Comparison of ENCODE assay signal across 1 cellular context in the genomic region with DNA sequence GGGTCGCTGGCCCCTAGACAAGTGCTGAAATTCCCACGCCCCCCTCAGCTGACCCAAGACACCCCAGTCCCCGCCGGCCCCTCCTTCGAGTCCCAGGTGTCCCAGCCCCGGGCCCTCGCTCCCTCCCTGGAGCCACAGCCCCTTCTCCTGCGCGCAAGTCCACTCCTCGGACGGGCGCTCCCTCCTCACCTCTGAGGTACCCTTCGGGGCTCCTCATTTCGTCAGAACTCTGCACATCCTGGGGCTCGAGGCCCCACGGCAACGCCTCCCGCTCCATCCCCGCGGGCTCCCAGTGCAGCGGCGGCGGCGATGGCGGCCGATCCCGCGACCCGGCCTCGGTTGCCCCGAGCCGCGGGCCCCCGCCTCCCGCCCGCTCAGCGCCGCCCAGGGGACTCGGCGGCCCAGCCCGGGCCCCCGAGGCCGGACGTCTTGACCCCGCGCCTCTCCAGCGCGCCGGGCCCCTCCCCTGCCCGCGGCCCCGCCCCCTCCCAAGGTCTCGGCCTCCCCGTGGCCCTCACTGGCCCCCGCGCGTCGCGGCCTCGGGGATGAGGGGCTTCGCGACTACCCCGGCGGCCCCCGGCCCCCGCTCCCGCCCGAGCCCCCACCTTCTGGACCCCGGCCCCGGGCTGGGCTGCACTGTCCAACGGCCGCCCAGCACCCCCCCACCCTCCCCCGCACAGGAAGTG.
A peak's percentile ranks its signal among the peaks of the same experiment; 100 is the strongest.
TF ChIP-seq lines count a peak whose summit lies in the region.

ZNF768 (minus strand) TSS at position 430 of the 686 bp plus-strand sequence; CDS start at position 277, 153 bp downstream.

TF ChIP-seq in HepG2, 621 proteins besides CTCF, POLR2A, EP300 and RAD21 (continued from another document and continues in another):
- TF ChIP-seq ZNF687 (CRISPR knock-in tag; IDR thresholded peaks at IDR 0.05) (no peak; the same call in 1 of the 2 replicates), ZBTB46 (CRISPR knock-in tag; IDR thresholded peaks at IDR 0.05; ENCODE audit: borderline replicate concordance) (no peak), SNRNP70 (IDR thresholded peaks at IDR 0.05; ENCODE audit: low read depth, low read length) (no peak), ZNF205 (CRISPR knock-in tag; IDR thresholded peaks at IDR 0.05) (0 out of 2 replicates have a peak, but pooled peaks have one; percentile 22), DNMT1 (CRISPR knock-in tag; IDR thresholded peaks at IDR 0.05) (no peak), PHF21A (CRISPR knock-in tag; IDR thresholded peaks at IDR 0.05) (no peak), ASH2L (IDR thresholded peaks at IDR 0.05; ENCODE audit: insufficient read length, low read depth, low read length) (no peak), JUND (CRISPR knock-in tag; IDR thresholded peaks at IDR 0.05) (no peak), SALL1 (CRISPR knock-in tag; IDR thresholded peaks at IDR 0.05) (peak; percentile 36; the same call in 1 of the 2 replicates), REPIN1 (CRISPR knock-in tag; IDR thresholded peaks at IDR 0.05; ENCODE audit: borderline replicate concordance, low read depth) (no peak; the same call in 1 of the 2 replicates), SMAD1 (CRISPR knock-in tag; IDR thresholded peaks at IDR 0.05; ENCODE audit: borderline replicate concordance, low read depth) (no peak), PHB2 (IDR thresholded peaks at IDR 0.05; ENCODE audit: partially characterized antibody) (no peak), HNRNPUL1 (IDR thresholded peaks at IDR 0.05; ENCODE audit: low read depth, low read length) (no peak), ZFP82 (CRISPR knock-in tag; IDR thresholded peaks at IDR 0.05; ENCODE audit: borderline replicate concordance) (no peak), ZNF775 (CRISPR knock-in tag; IDR thresholded peaks at IDR 0.05; ENCODE audit: borderline replicate concordance) (no peak), ZNF446 (CRISPR knock-in tag; IDR thresholded peaks at IDR 0.05) (no peak), FOSL2 (CRISPR knock-in tag; IDR thresholded peaks at IDR 0.05) (no peak), NR2C2 (CRISPR knock-in tag; IDR thresholded peaks at IDR 0.05; ENCODE audit: borderline replicate concordance) (peak; percentile 62; the same call in 1 of the 2 replicates), MXD1 (CRISPR knock-in tag; IDR thresholded peaks at IDR 0.05) (no peak), JDP2 (CRISPR knock-in tag; IDR thresholded peaks at IDR 0.05; ENCODE audit: borderline replicate concordance) (no peak; the same call in 1 of the 2 replicates), ZNF546 (CRISPR knock-in tag; conservative IDR thresholded peaks at IDR 0.05) (no peak), SATB2 (CRISPR knock-in tag; IDR thresholded peaks at IDR 0.05) (no peak), GATA4 (IDR thresholded peaks at IDR 0.05; ENCODE audit: borderline replicate concordance, low read depth) (no peak; the same call in 1 of the 2 replicates), MIXL1 (CRISPR knock-in tag; IDR thresholded peaks at IDR 0.05) (no peak), PAWR (CRISPR knock-in tag; IDR thresholded peaks at IDR 0.05; ENCODE audit: borderline replicate concordance) (no peak), BRCA1 (CRISPR knock-in tag; IDR thresholded peaks at IDR 0.05) (no peak), ZNF224 (CRISPR knock-in tag; IDR thresholded peaks at IDR 0.05) (no peak), ZNF543 (CRISPR knock-in tag; IDR thresholded peaks at IDR 0.05) (0 out of 2 replicates have a peak, but pooled peaks have one; percentile 21), ZNF674 (CRISPR knock-in tag; IDR thresholded peaks at IDR 0.05; ENCODE audit: low read depth) (no peak), ZBTB38 (CRISPR knock-in tag; IDR thresholded peaks at IDR 0.05) (peak; percentile 41; the same call in 1 of the 2 replicates), HOXA9 (CRISPR knock-in tag; IDR thresholded peaks at IDR 0.05; ENCODE audit: borderline replicate concordance) (peak; percentile 74; the same call in 1 of the 2 replicates), ZFP90 (CRISPR knock-in tag; IDR thresholded peaks at IDR 0.05; ENCODE audit: borderline replicate concordance) (no peak), ZNF598 (CRISPR knock-in tag; IDR thresholded peaks at IDR 0.05; ENCODE audit: borderline replicate concordance) (no peak), ZNF660 (CRISPR knock-in tag; IDR thresholded peaks at IDR 0.05; ENCODE audit: borderline replicate concordance, low read depth) (no peak), ZNF883 (CRISPR knock-in tag; IDR thresholded peaks at IDR 0.05; ENCODE audit: not compliant biosample characterization) (no peak), HDAC1 (CRISPR knock-in tag; IDR thresholded peaks at IDR 0.05) (no peak), ZNF431 (CRISPR knock-in tag; IDR thresholded peaks at IDR 0.05; ENCODE audit: borderline replicate concordance, low read depth) (no peak), BHLHE40 (IDR thresholded peaks at IDR 0.05; ENCODE audit: low read length) (no peak), ZNF782 (CRISPR knock-in tag; IDR thresholded peaks at IDR 0.05; ENCODE audit: borderline replicate concordance) (no peak), ZNF329 (CRISPR knock-in tag; IDR thresholded peaks at IDR 0.05; ENCODE audit: low read depth) (peak; percentile 27; the same call in 1 of the 2 replicates), ISL2 (CRISPR knock-in tag; IDR thresholded peaks at IDR 0.05) (0 out of 2 replicates have a peak, but pooled peaks have one; percentile 16), ONECUT2 (CRISPR knock-in tag; IDR thresholded peaks at IDR 0.05) (no peak), MTA1 (CRISPR knock-in tag; IDR thresholded peaks at IDR 0.05; ENCODE audit: borderline replicate concordance) (0 out of 2 replicates have a peak, but pooled peaks have one; percentile 51)
- TF ChIP-seq, protein P1, sequence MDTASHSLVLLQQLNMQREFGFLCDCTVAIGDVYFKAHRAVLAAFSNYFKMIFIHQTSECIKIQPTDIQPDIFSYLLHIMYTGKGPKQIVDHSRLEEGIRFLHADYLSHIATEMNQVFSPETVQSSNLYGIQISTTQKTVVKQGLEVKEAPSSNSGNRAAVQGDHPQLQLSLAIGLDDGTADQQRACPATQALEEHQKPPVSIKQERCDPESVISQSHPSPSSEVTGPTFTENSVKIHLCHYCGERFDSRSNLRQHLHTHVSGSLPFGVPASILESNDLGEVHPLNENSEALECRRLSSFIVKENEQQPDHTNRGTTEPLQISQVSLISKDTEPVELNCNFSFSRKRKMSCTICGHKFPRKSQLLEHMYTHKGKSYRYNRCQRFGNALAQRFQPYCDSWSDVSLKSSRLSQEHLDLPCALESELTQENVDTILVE (CRISPR knock-in tag; IDR thresholded peaks at IDR 0.05), result no peak
- TF ChIP-seq, protein P2, sequence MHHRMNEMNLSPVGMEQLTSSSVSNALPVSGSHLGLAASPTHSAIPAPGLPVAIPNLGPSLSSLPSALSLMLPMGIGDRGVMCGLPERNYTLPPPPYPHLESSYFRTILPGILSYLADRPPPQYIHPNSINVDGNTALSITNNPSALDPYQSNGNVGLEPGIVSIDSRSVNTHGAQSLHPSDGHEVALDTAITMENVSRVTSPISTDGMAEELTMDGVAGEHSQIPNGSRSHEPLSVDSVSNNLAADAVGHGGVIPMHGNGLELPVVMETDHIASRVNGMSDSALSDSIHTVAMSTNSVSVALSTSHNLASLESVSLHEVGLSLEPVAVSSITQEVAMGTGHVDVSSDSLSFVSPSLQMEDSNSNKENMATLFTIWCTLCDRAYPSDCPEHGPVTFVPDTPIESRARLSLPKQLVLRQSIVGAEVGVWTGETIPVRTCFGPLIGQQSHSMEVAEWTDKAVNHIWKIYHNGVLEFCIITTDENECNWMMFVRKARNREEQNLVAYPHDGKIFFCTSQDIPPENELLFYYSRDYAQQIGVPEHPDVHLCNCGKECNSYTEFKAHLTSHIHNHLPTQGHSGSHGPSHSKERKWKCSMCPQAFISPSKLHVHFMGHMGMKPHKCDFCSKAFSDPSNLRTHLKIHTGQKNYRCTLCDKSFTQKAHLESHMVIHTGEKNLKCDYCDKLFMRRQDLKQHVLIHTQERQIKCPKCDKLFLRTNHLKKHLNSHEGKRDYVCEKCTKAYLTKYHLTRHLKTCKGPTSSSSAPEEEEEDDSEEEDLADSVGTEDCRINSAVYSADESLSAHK (CRISPR knock-in tag; IDR thresholded peaks at IDR 0.05; ENCODE audit: borderline replicate concordance), result no peak
- TF ChIP-seq, protein P3, sequence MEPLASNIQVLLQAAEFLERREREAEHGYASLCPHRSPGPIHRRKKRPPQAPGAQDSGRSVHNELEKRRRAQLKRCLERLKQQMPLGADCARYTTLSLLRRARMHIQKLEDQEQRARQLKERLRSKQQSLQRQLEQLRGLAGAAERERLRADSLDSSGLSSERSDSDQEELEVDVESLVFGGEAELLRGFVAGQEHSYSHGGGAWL (CRISPR knock-in tag; IDR thresholded peaks at IDR 0.05), result no peak
- TF ChIP-seq, protein P4, sequence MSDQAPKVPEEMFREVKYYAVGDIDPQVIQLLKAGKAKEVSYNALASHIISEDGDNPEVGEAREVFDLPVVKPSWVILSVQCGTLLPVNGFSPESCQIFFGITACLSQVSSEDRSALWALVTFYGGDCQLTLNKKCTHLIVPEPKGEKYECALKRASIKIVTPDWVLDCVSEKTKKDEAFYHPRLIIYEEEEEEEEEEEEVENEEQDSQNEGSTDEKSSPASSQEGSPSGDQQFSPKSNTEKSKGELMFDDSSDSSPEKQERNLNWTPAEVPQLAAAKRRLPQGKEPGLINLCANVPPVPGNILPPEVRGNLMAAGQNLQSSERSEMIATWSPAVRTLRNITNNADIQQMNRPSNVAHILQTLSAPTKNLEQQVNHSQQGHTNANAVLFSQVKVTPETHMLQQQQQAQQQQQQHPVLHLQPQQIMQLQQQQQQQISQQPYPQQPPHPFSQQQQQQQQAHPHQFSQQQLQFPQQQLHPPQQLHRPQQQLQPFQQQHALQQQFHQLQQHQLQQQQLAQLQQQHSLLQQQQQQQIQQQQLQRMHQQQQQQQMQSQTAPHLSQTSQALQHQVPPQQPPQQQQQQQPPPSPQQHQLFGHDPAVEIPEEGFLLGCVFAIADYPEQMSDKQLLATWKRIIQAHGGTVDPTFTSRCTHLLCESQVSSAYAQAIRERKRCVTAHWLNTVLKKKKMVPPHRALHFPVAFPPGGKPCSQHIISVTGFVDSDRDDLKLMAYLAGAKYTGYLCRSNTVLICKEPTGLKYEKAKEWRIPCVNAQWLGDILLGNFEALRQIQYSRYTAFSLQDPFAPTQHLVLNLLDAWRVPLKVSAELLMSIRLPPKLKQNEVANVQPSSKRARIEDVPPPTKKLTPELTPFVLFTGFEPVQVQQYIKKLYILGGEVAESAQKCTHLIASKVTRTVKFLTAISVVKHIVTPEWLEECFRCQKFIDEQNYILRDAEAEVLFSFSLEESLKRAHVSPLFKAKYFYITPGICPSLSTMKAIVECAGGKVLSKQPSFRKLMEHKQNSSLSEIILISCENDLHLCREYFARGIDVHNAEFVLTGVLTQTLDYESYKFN (CRISPR knock-in tag; conservative IDR thresholded peaks at IDR 0.05), result peak; percentile 28
- TF ChIP-seq, protein P5, sequence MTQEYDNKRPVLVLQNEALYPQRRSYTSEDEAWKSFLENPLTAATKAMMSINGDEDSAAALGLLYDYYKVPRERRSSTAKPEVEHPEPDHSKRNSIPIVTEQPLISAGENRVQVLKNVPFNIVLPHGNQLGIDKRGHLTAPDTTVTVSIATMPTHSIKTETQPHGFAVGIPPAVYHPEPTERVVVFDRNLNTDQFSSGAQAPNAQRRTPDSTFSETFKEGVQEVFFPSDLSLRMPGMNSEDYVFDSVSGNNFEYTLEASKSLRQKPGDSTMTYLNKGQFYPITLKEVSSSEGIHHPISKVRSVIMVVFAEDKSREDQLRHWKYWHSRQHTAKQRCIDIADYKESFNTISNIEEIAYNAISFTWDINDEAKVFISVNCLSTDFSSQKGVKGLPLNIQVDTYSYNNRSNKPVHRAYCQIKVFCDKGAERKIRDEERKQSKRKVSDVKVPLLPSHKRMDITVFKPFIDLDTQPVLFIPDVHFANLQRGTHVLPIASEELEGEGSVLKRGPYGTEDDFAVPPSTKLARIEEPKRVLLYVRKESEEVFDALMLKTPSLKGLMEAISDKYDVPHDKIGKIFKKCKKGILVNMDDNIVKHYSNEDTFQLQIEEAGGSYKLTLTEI (CRISPR knock-in tag; conservative IDR thresholded peaks at IDR 0.05), result no peak
